ENCODE assay signal across 24 cellular contexts in the genomic region with DNA sequence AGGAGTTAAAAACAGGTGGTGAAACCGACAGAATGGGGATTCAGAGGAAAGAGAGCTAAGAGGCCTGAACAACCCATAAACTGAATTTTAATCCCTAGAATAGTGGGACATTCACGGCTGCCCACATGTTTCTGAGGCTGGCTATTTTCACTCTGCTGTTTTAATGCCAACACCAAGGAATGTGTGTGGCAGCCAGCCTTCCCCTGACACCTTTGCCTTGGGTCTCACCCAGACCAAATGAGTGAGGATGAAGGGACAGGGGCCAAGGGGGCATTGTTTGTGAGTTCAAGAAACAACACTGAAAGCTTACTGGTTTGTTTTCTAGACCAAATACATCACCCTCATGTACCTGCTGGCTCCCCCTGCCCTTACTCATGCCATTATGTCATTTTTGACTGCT.
"Had no signal": no experiment of that assay in that cellular context is flagged by ENCODE, and none has a peak within 500 bp of the region (broad histone marks: within the 10 kb centered on the region; RNA-seq: fewer than 3 reads in every experiment).

No MANE protein-coding gene starts in this region.

- H3K36me3 ChIP-seq: esophagus muscularis mucosa, neutrophil, ovary, thoracic aorta, upper lobe of left lung, WERI-Rb-1 had no signal

- H3K27ac Mint-ChIP-seq: activated naive CD4-positive, alpha-beta T cell treated with anti-CD3 and anti-CD28 coated beads, Interleukin-2, amount 50 U/mL, for 72 hours; activated T-cell treated with anti-CD3 and anti-CD28 coated beads, Interleukin-2, amount 50 U/mL, for 24 hours; activated T-helper 17 cell treated with anti-CD3 and anti-CD28 coated beads, Interleukin-2, amount 50 U/mL, for 72 hours; brain; nephron had no signal

- H3K27ac ChIP-seq: neutrophil, ovary, thoracic aorta, upper lobe of left lung, WERI-Rb-1 had no signal

- H3K4me3 ChIP-seq: esophagus muscularis mucosa, lung, ovary, thoracic aorta, upper lobe of left lung had no signal

- DNase-seq: activated CD4-positive, CD25-positive, alpha-beta regulatory T cell treated with anti-CD3 and anti-CD28 coated beads, Interleukin-2, amount 50 U/mL, for 72 hours; activated CD8-positive, alpha-beta memory T cell treated with anti-CD3 and anti-CD28 coated beads for 24 hours; activated CD8-positive, alpha-beta memory T cell treated with anti-CD3 and anti-CD28 coated beads, Interleukin-2, amount 50 U/mL, for 4 hours; activated T-cell treated with anti-CD3 and anti-CD28 coated beads, Interleukin-2, amount 50 U/mL, for 24 hours; aorta; central memory CD4-positive, alpha-beta T cell; effector memory CD4-positive, alpha-beta T cell; islet precursor cell; left colon; ovary; stimulated activated CD4-positive, alpha-beta T cell treated with anti-CD3 and anti-CD28 coated beads, Interleukin-4, amount 100 ng/mL, for 1 hour; stimulated activated naive CD4-positive, alpha-beta T cell treated with Interleukin-2 at 50 U/mL for 16 hours; upper lobe of left lung; WERI-Rb-1 had no signal

- H3K27me3 Mint-ChIP-seq: activated T-cell treated with anti-CD3 and anti-CD28 coated beads, Interleukin-2, amount 50 U/mL, for 24 hours; activated T-helper 17 cell treated with anti-CD3 and anti-CD28 coated beads, Interleukin-2, amount 50 U/mL, for 72 hours had no signal

- H3K4me3 Mint-ChIP-seq: activated T-cell treated with anti-CD3 and anti-CD28 coated beads, Interleukin-2, amount 50 U/mL, for 24 hours; activated T-helper 17 cell treated with anti-CD3 and anti-CD28 coated beads, Interleukin-2, amount 50 U/mL, for 72 hours; brain; nephron had no signal

- H3K9me3 Mint-ChIP-seq: activated naive CD4-positive, alpha-beta T cell treated with anti-CD3 and anti-CD28 coated beads, Interleukin-2, amount 50 U/mL, for 72 hours; activated T-helper 17 cell treated with anti-CD3 and anti-CD28 coated beads, Interleukin-2, amount 50 U/mL, for 72 hours had no signal

- H3K9me3 ChIP-seq: esophagus muscularis mucosa, neutrophil, ovary, thoracic aorta, upper lobe of left lung had no signal

- H3K27me3 ChIP-seq: esophagus muscularis mucosa, neutrophil, ovary, upper lobe of left lung had no signal

- ATAC-seq: activated naive CD4-positive, alpha-beta T cell treated with anti-CD3 and anti-CD28 coated beads, Interleukin-2, amount 50 U/mL, for 72 hours; activated T-helper 17 cell treated with anti-CD3 and anti-CD28 coated beads, Interleukin-2, amount 50 U/mL, for 72 hours; left colon; sciatic nerve; SK-N-SH treated with all-trans-retinoic acid at 6 μM for 48 hours had no signal
